ENCODE assay signal across 10 cellular contexts in genomic region chr14:103547455-103547940, GRCh38. TPM values are rescaled to one million over a fixed set of nuclear protein-coding genes. Genes with fewer than 3 reads are reported as not detected.
DNase-seq lines count a peak whose midpoint lies in the region; ATAC-seq, FAIRE-seq and TF ChIP-seq lines count a peak whose summit lies in the region.
"Had no signal": no experiment of that assay in that cellular context is flagged by ENCODE, and none has a peak within 500 bp of the region (broad histone marks: within the 10 kb centered on the region; RNA-seq: fewer than 3 reads in every experiment).

No MANE protein-coding gene starts in this region.

- H3K27ac ChIP-seq in BLaER1 treated with 17β-estradiol and CSF1 and Interleukin-3, amounts not matched to agents 10 nM and 100 nM: no peak overlapping the region
- H3K27ac ChIP-seq in HEK293 (ENCODE audit: extremely low read depth, low read depth, low read length): no peak overlapping the region
- H3K27ac ChIP-seq in kidney (ENCODE audit: low read depth in 2 of 2, low read length in 2 of 2): no peak overlapping the region
- H3K27ac ChIP-seq in sigmoid colon: peak overlapping the region; percentile 55 to 98 (median 91)

- no peak overlapping the region for H3K9ac ChIP-seq in BLaER1 treated with 17β-estradiol and CSF1 and Interleukin-3, amounts not matched to agents 10 nM and 100 nM
- no peak overlapping the region for H3K9ac ChIP-seq in kidney (ENCODE audit: low read length in 2 of 2)

- ATAC-seq in GM21717 (IDR thresholded peaks at IDR 0.05; ENCODE audit: unreplicated experiment) (no peak), HG03196 (IDR thresholded peaks at IDR 0.05; ENCODE audit: unreplicated experiment) (no peak)

- H3K4me1 ChIP-seq in BLaER1 treated with 17β-estradiol and CSF1 and Interleukin-3, amounts not matched to agents 10 nM and 100 nM: peaks cover 77 to 100% (median 97%) of the 10 kb centered on the region in 10 experiments
- H3K4me1 ChIP-seq in HEK293 (ENCODE audit: control insufficient read depth, insufficient read depth, low read length) (no peaks in the 10 kb centered on the region; the same call in 1 of the 2 replicates), kidney (ENCODE audit: control insufficient read depth in 1 of 2, insufficient read depth in 1 of 2, low read depth in 1 of 2, low read length in 2 of 2) (peaks cover 0 to 17% of the 10 kb centered on the region in 2 donors), sigmoid colon (peaks cover 0 to 93% (median 91%) of the 10 kb centered on the region in 4 donors)

- no peak for TF ChIP-seq POLR2A in sigmoid colon (IDR thresholded peaks at IDR 0.05)

- no peak for FAIRE-seq in kidney (lab: Jason Lieb, UNC)
- FAIRE-seq: G401.6, RCC 7860 had no signal

- H3K36me3 ChIP-seq in BLaER1 treated with 17β-estradiol and CSF1 and Interleukin-3, amounts not matched to agents 10 nM and 100 nM: no peaks in the 10 kb centered on the region
- H3K36me3 ChIP-seq in HEK293 (ENCODE audit: control insufficient read depth in 2 of 2, insufficient read depth in 1 of 2, low read length in 2 of 2) (no peaks in the 10 kb centered on the region), kidney (ENCODE audit: control insufficient read depth in 1 of 2, insufficient read depth in 2 of 2, low read length in 2 of 2) (no peaks in the 10 kb centered on the region), sigmoid colon (no peaks in the 10 kb centered on the region)

- peaks cover 39 to 100% (median 88%) of the 10 kb centered on the region in 11 experiments for H4K20me1 ChIP-seq in BLaER1 treated with 17β-estradiol and CSF1 and Interleukin-3, amounts not matched to agents 10 nM and 100 nM

- TF ChIP-seq EP300 in sigmoid colon (IDR thresholded peaks at IDR 0.05): no peak

- intact Hi-C loops in kidney (cut with DNase I): no loop called here
- intact Hi-C loops in sigmoid colon (cut with DNase I): no loop called here

- no peaks in the 10 kb centered on the region for H3K9me3 ChIP-seq in BLaER1 treated with 17β-estradiol and CSF1 and Interleukin-3, amounts not matched to agents 10 nM and 100 nM (replicated peaks in 1 of 11)
- H3K9me3 ChIP-seq in HEK293 (ENCODE audit: control insufficient read depth, insufficient read depth, low read depth, low read length) (no peaks in the 10 kb centered on the region), kidney (ENCODE audit: control insufficient read depth in 1 of 2, low read length in 2 of 2) (no peaks in the 10 kb centered on the region), sigmoid colon (no peaks in the 10 kb centered on the region)

- no peak overlapping the region for H3K4me3 ChIP-seq in BLaER1 treated with 17β-estradiol and CSF1 and Interleukin-3, amounts not matched to agents 10 nM and 100 nM
- H3K4me3 ChIP-seq in HEK293 (ENCODE audit: low read depth, low read length): no peak overlapping the region
- no peak overlapping the region for H3K4me3 ChIP-seq in kidney (ENCODE audit: low read length in 2 of 2)
- no peak overlapping the region for H3K4me3 ChIP-seq in sigmoid colon
- H3K4me3 ChIP-seq: K562 had no signal

- peaks cover 0 to 13% (median 0%) of the 10 kb centered on the region in 11 experiments; a peak in 5 of 22 replicates for H3K27me3 ChIP-seq in BLaER1 treated with 17β-estradiol and CSF1 and Interleukin-3, amounts not matched to agents 10 nM and 100 nM
- no peaks in the 10 kb centered on the region for H3K27me3 ChIP-seq in sigmoid colon

- peak overlapping the region in 6 of 11 experiments; percentile 9 to 98 (median 86); a peak in 8 of 22 replicates for H3K4me2 ChIP-seq in BLaER1 treated with 17β-estradiol and CSF1 and Interleukin-3, amounts not matched to agents 10 nM and 100 nM

- POLR2A ChIA-PET in HEK293 (lab: Yijun Ruan, JAX): interaction anchor here (0.6 to 2.4 kb wide), 2 partner anchors 26 to 29 kb away, joined by 5 to 12 read pairs; partner anchors contain the start of gene CKB

- DNase-seq in kidney (peak; percentile 46), sigmoid colon (no peak)
- DNase-seq in stimulated activated CD4-positive, alpha-beta T cell treated with anti-CD3 and anti-CD28 coated beads, Interleukin-4, amount 100 ng/mL, for 24 hours: no peak

- CTCF ChIA-PET in HEK293 (lab: Yijun Ruan, JAX): interaction anchor here (0.5 to 6.0 kb wide), 13 partner anchors 11 to 443 kb away, joined by 3 to 48 read pairs (median 4); partner anchors contain the start of gene BAG5

- TF ChIP-seq CTCF in HEK293 (tag by site-specific recombination; IDR thresholded peaks at IDR 0.05): no peak
- TF ChIP-seq CTCF in kidney (IDR thresholded peaks at IDR 0.05; ENCODE audit: borderline replicate concordance, extremely low read depth, insufficient read depth): no peak
- no peak for TF ChIP-seq CTCF in sigmoid colon (IDR thresholded peaks at IDR 0.05)

- WGBS in sigmoid colon, 2 donors: 92 to 93% methylated on average over 11 of the region's 11 CpGs

TF ChIP-seq in HEK293, 187 proteins besides CTCF, POLR2A, EP300 and RAD21:
- TF ChIP-seq ZNF488 (tag by site-specific recombination; IDR thresholded peaks at IDR 0.05): no peak
- TF ChIP-seq REST (tag by site-specific recombination; IDR thresholded peaks at IDR 0.05): no peak
- TF ChIP-seq OSR2 (tag by site-specific recombination; IDR thresholded peaks at IDR 0.05): no peak
- TF ChIP-seq GLIS2 (tag by site-specific recombination; IDR thresholded peaks at IDR 0.05): no peak
- no peak for TF ChIP-seq ZNF843 (tag by site-specific recombination; IDR thresholded peaks at IDR 0.05)
- peak; percentile 66 for TF ChIP-seq GLIS1 (tag by site-specific recombination; IDR thresholded peaks at IDR 0.05)
- peak; percentile 67 for TF ChIP-seq ZIC2 (tag by site-specific recombination; IDR thresholded peaks at IDR 0.05)

RNA-seq across cellular contexts. Expression of gene BAG5, which starts 15.0 kb away (rescaled TPM):
- 64.5 TPM for total RNA-seq in kidney
- 17.1 TPM for polyA plus RNA-seq in kidney (ENCODE audit: insufficient read depth, low read depth, low replicate concordance)
- 10 to 100 TPM; 18.6 to 27.1 (median 24.9) TPM for total RNA-seq in sigmoid colon
- 10 to 100 TPM; 13.2 to 15.6 (median 14.6) TPM for polyA plus RNA-seq in sigmoid colon

RNA-seq across cellular contexts. Expression of gene COA8, which starts 15.3 kb away (rescaled TPM):
- total RNA-seq in kidney: 40.7 TPM
- polyA plus RNA-seq in kidney (ENCODE audit: insufficient read depth, low read depth, low replicate concordance): 65.1 TPM
- 10 to 100 TPM; 35.7 to 39.0 (median 37.5) TPM for total RNA-seq in sigmoid colon
- polyA plus RNA-seq in sigmoid colon: 10 to 100 TPM; 33.9 to 67.3 (median 65.7) TPM

RNA-seq across cellular contexts. Expression of gene TRMT61A, which starts 18.5 kb away (rescaled TPM):
- total RNA-seq in kidney: 16.0 TPM
- 11.9 TPM for polyA plus RNA-seq in kidney (ENCODE audit: insufficient read depth, low read depth, low replicate concordance)
- total RNA-seq in sigmoid colon: 10 to 100 TPM; 20.2 to 27.2 (median 22.7) TPM
- 10 to 100 TPM in 1 of 3 donors, 1 to 10 TPM in 2; 4.2 to 18.1 (median 8.4) TPM for polyA plus RNA-seq in sigmoid colon

RNA-seq across cellular contexts. Expression of gene CKB, which starts 24.9 kb away (rescaled TPM):
- 539 TPM for total RNA-seq in kidney
- 916 TPM for polyA plus RNA-seq in kidney (ENCODE audit: insufficient read depth, low read depth, low replicate concordance)
- 1,000 to 10,000 TPM; 1,303 to 1,696 (median 1,494) TPM for total RNA-seq in sigmoid colon
- polyA plus RNA-seq in sigmoid colon: 1,000 to 10,000 TPM in 2 of 3 donors, 100 to 1,000 TPM in 1; 905 to 2,176 (median 1,086) TPM

Comparison
In these comparisons a context has a peak if more than half of its experiments do, and no peak if none do; other contexts are left out.
1. H3K27ac ChIP-seq: peak in sigmoid colon (4 of 4); none in BLaER1 treated with 17β-estradiol and CSF1 and Interleukin-3, amounts not matched to agents 10 nM and 100 nM (0 of 11), HEK293 (single experiment) and kidney (0 of 2).